In genomic region chr5:52989025-52989780, GRCh38 we compare ENCODE assay signal across 8 cellular contexts. TPM values are rescaled to one million over a fixed set of nuclear protein-coding genes. Genes with fewer than 3 reads are reported as not detected.
DNase-seq lines count a peak whose midpoint lies in the region; ATAC-seq lines count a peak whose summit lies in the region.

Gene ITGA2, plus strand, starts transcription at chr5:52989352. Its CDS starts 117 bp downstream, at chr5:52989469.

- DNase-seq in activated T-cell treated with anti-CD3 and anti-CD28 coated beads for 48 hours (ENCODE audit: low read depth), result peak; percentile 26
- DNase-seq in activated T-cell treated with anti-CD3 and anti-CD28 coated beads for 4 hours, result no peak
- peak; percentile 5 to 16 (median 9) for DNase-seq in T-helper 17 cell
- DNase-seq in central memory CD8-positive, alpha-beta T cell (ENCODE audit: low spot score in 2 of 2), result no peak
- DNase-seq in kidney glomerular epithelial cell (lab: John Stamatoyannopoulos, UW), result peak; percentile 66
- DNase-seq in stimulated activated CD4-positive, alpha-beta T cell treated with anti-CD3 and anti-CD28 coated beads, Interleukin-1b, Interleukin-23, amount 100 ng/mL, for 48 hours, result peak; percentile 5
- no peak for DNase-seq in medulla oblongata (ENCODE audit: extremely low spot score)

- H3K9me3 ChIP-seq in T-helper 17 cell (ENCODE audit: control insufficient read depth, low read length, poor library complexity, severe bottlenecking), result no peaks in the 10 kb centered on the region

- H3K36me3 Mint-ChIP-seq in T-helper 17 cell (ENCODE audit: low read depth), result peaks cover 5% of the 10 kb centered on the region
- H3K36me3 Mint-ChIP-seq in central memory CD8-positive, alpha-beta T cell (ENCODE audit: insufficient read depth), result no peaks in the 10 kb centered on the region

- H3K4me3 Mint-ChIP-seq in T-helper 17 cell, result peak within 1 kb of the TSS; percentile 91
- H3K4me3 Mint-ChIP-seq in central memory CD8-positive, alpha-beta T cell, result peak within 1 kb of the TSS; percentile 62

- peak within 1 kb of the TSS; percentile 68 for H3K27ac Mint-ChIP-seq in T-helper 17 cell
- H3K27ac Mint-ChIP-seq in central memory CD8-positive, alpha-beta T cell (ENCODE audit: low read depth), result no peak within 1 kb of the TSS

- ATAC-seq in HG03442 (IDR thresholded peaks at IDR 0.05; ENCODE audit: unreplicated experiment) (peak; percentile 47), T-helper 17 cell (peak; percentile 65)
- peak; percentile 40 for ATAC-seq in central memory CD8-positive, alpha-beta T cell (replicated peaks; ENCODE audit: extremely low read depth, poor library complexity, severe bottlenecking)

- peaks cover 6% of the 10 kb centered on the region for H3K27me3 Mint-ChIP-seq in T-helper 17 cell
- peaks cover 43% of the 10 kb centered on the region for H3K27me3 Mint-ChIP-seq in central memory CD8-positive, alpha-beta T cell

- no peaks in the 10 kb centered on the region for H3K9me3 Mint-ChIP-seq in central memory CD8-positive, alpha-beta T cell

- H3K4me1 Mint-ChIP-seq in T-helper 17 cell, result peaks cover 22% of the 10 kb centered on the region
- peaks cover 6% of the 10 kb centered on the region for H3K4me1 Mint-ChIP-seq in central memory CD8-positive, alpha-beta T cell

RNA-seq across cellular contexts. Expression of gene ITGA2, which starts in this region (rescaled TPM):
- total RNA-seq in T-helper 17 cell, result 1 to 10 TPM in 1 of 2 donors, under 1 TPM in 1; 0.62 to 1.8 TPM

Comparison
In these comparisons a context has a peak if more than half of its experiments do, and no peak if none do; other contexts are left out.
1. DNase-seq: peak in activated T-cell treated with anti-CD3 and anti-CD28 coated beads for 48 hours (single experiment), T-helper 17 cell (3 of 3), kidney glomerular epithelial cell (single experiment) and stimulated activated CD4-positive, alpha-beta T cell treated with anti-CD3 and anti-CD28 coated beads, Interleukin-1b, Interleukin-23, amount 100 ng/mL, for 48 hours (single experiment); none in activated T-cell treated with anti-CD3 and anti-CD28 coated beads for 4 hours (single experiment), central memory CD8-positive, alpha-beta T cell (0 of 2) and medulla oblongata (single experiment).
2. Peak in every context shown above with its lines, with median percentiles within 50 percentile points of each other: ATAC-seq.